8 cellular contexts compared by ENCODE assay signal in the genomic region with DNA sequence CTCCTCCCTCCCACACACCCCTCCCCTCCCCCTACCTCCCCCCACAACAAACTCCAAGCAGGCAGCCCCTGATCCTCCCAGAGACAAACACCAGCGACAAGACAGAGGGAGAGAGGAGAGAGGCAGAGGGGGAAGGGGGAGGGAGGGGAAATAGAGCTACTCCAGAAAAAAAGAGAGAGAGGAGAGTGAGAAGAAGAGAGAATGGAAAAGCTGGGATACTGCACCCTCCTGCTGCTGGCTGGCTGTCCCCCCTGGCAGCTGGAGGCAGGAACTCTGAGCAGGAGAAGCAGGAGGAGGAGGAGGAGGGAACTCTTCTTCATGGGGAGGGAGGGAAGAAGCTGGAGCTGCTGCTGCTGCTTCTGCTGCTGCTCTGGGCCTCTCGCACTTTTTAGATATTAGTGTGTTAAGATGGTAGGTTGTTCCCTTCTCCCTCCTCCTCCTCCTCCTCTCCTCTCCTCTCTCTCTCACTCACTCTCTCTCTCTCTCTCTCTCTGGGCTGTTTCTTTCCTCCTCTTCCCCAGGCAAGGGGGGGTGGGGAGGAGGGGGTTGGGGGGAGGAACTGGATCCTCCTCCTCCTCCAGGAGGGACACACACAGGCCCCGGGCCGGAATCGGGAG. TPM values are rescaled to one million over a fixed set of nuclear protein-coding genes. Genes with fewer than 3 reads are reported as not detected.
DNase-seq lines count a peak whose midpoint lies in the region; ATAC-seq and TF ChIP-seq lines count a peak whose summit lies in the region.

No MANE protein-coding gene starts in this region.

- DNase-seq in SIG-M5 treated with dmso at 0.1 percent for 504 hours (lab: John Stamatoyannopoulos, UW; ENCODE audit: unreplicated experiment) (peak; percentile 70), SIG-M5 (lab: John Stamatoyannopoulos, UW) (no peak), Panc1 (ENCODE audit: low read depth, low spot score) (no peak), amygdala (lab: John Stamatoyannopoulos, UW) (peak in 34 of 56 donors; percentile 21 to 86 (median 62)), hypothalamus (lab: John Stamatoyannopoulos, UW) (peak in 34 of 51 donors; percentile 25 to 92 (median 54)), cortex of kidney (lab: John Stamatoyannopoulos, UW) (no peak)

- H3K4me3 ChIP-seq in HUES6 (ENCODE audit: low read depth, low read length) (peak overlapping the region; percentile 90), Panc1 (ENCODE audit: low read depth in 2 of 2, low read length in 2 of 2) (peak overlapping the region; percentile 82 to 91), rectal smooth muscle tissue (ENCODE audit: low read length) (peak overlapping the region; percentile 84)

- no peak for TF ChIP-seq CTCF in Panc1 (IDR thresholded peaks at IDR 0.05)

- no peaks in the 10 kb centered on the region for H3K36me3 ChIP-seq in HUES6 (ENCODE audit: control insufficient read depth, insufficient read depth, low read length)
- H3K36me3 ChIP-seq in Panc1 (ENCODE audit: control insufficient read depth, insufficient read depth, low read length), result peaks cover 3% of the 10 kb centered on the region; the same call in 1 of the 2 replicates
- no peaks in the 10 kb centered on the region for H3K36me3 ChIP-seq in rectal smooth muscle tissue (ENCODE audit: control insufficient read depth, insufficient read depth, low read length)

- H3K9me3 ChIP-seq in HUES6 (ENCODE audit: control insufficient read depth, insufficient read depth, low read depth, low read length), result no peaks in the 10 kb centered on the region
- no peaks in the 10 kb centered on the region for H3K9me3 ChIP-seq in Panc1 (ENCODE audit: control insufficient read depth, insufficient read depth, low read depth, low read length)

- H3K27ac ChIP-seq in HUES6 (ENCODE audit: low read depth, low read length), result no peak overlapping the region
- peak overlapping the region; percentile 89 for H3K27ac ChIP-seq in Panc1 (ENCODE audit: low read length)
- peak overlapping the region; percentile 88 for H3K27ac ChIP-seq in rectal smooth muscle tissue (ENCODE audit: low read depth, low read length)

- H3K4me1 ChIP-seq in HUES6 (ENCODE audit: control insufficient read depth, insufficient read depth, low read length) (peaks cover 13% of the 10 kb centered on the region; the same call in 1 of the 2 replicates), Panc1 (ENCODE audit: control insufficient read depth, insufficient read depth, low read length) (peaks cover 22% of the 10 kb centered on the region), rectal smooth muscle tissue (ENCODE audit: control insufficient read depth, insufficient read depth, low read length) (peaks cover 7% of the 10 kb centered on the region)

- in situ Hi-C loops in Panc1 (cut with HindIII; ENCODE audit: low pct_unique_long_range_greater_than_20kb, low sequenced_read_pairs), result no loop called here

- no TSS peak for BruUV-seq in Panc1 (replicated peaks; lab: Mats Ljungman, UMichigan)

- POLR2A ChIA-PET in Panc1 (lab: Charles Lee), result no interaction called here

- CTCF ChIA-PET in Panc1 (lab: Charles Lee), result interaction anchor here (0.7 kb wide), 1 partner anchor 80 kb away, joined by 3 read pairs; no protein-coding TSS in a partner anchor

- peak; percentile 77 for ATAC-seq in Panc1

- intact Hi-C loops in Panc1 (cut with micrococcal nuclease; ENCODE audit: unreplicated experiment), result loop anchor here (5.0 kb wide), 1 partner anchor 116 kb away; no protein-coding TSS in a partner anchor

- H3K27me3 ChIP-seq in HUES6 (ENCODE audit: control insufficient read depth, insufficient read depth, low read length) (no peaks in the 10 kb centered on the region), Panc1 (ENCODE audit: control insufficient read depth, insufficient read depth, low read length) (no peaks in the 10 kb centered on the region), rectal smooth muscle tissue (ENCODE audit: control insufficient read depth, insufficient read depth, low read length) (no peaks in the 10 kb centered on the region)

- H3K9ac ChIP-seq in HUES6 (ENCODE audit: low read length) (peak overlapping the region; percentile 63), rectal smooth muscle tissue (ENCODE audit: low read length) (peak overlapping the region; percentile 91)

RNA-seq across cellular contexts. Expression of a gene that starts 0.4 kb away (rescaled TPM):
- total RNA-seq in Panc1 (2021; ENCODE audit: unreplicated experiment), result 45.7 TPM
- polyA plus RNA-seq in Panc1 (2012; ENCODE audit: insufficient read length), result 34.5 TPM

Comparison
In these comparisons a context has a peak if more than half of its experiments do, and no peak if none do; other contexts are left out.
1. DNase-seq: peak in SIG-M5 treated with dmso at 0.1 percent for 504 hours (single experiment), amygdala (34 of 56) and hypothalamus (34 of 51); none in SIG-M5 (single experiment), Panc1 (single experiment) and cortex of kidney (single experiment).
2. Peak in every context shown above with its lines, with median percentiles within 50 percentile points of each other: H3K4me3 ChIP-seq.